In genomic region chr6:90135672-90136071, GRCh38 we compare ENCODE assay signal across 13 cellular contexts.
DNase-seq lines count a peak whose midpoint lies in the region; ATAC-seq and TF ChIP-seq lines count a peak whose summit lies in the region.
"Had no signal": no experiment of that assay in that cellular context is flagged by ENCODE, and none has a peak within 500 bp of the region (broad histone marks: within the 10 kb centered on the region; RNA-seq: fewer than 3 reads in every experiment).

No MANE protein-coding gene starts in this region.

- TF ChIP-seq CTCF in epithelial cell of proximal tubule (conservative IDR thresholded peaks at IDR 0.05; ENCODE audit: low read depth, low read length) (no peak), GM10248 (IDR thresholded peaks at IDR 0.05; ENCODE audit: control extremely low read depth, extremely low read depth, low read depth, missing control alignments) (no peak)

- H3K79me2 ChIP-seq in GM23248 (ENCODE audit: insufficient read depth), result no peaks in the 10 kb centered on the region

- WGBS in GM23248 (ENCODE audit: low coverage in 1 of 2, low lambda C conversion rate in 2 of 2, missing lambda C conversion rate in 2 of 2), 2 experiments, result 10 to 18% methylated on average over 5 of the region's 5 CpGs

- POLR2A ChIA-PET in GM10248 (lab: Yijun Ruan, JAX), result no interaction called here

- peaks cover 52% of the 10 kb centered on the region for H3K4me1 ChIP-seq in GM23248 (ENCODE audit: insufficient read depth)

- ATAC-seq in HG02642 (IDR thresholded peaks at IDR 0.05; ENCODE audit: poor library complexity, unreplicated experiment), result no peak
- ATAC-seq: HCT116 had no signal

- H3K27me3 ChIP-seq in GM23248 (replicated peaks; ENCODE audit: insufficient read depth), result no peaks in the 10 kb centered on the region

- H3K9me2 ChIP-seq in GM23248 (ENCODE audit: insufficient read depth), result no peaks in the 10 kb centered on the region

- peaks cover 47% of the 10 kb centered on the region for H3F3A ChIP-seq in GM23248 (ENCODE audit: insufficient read depth)

- DNase-seq in GM23248 (peak; percentile 95), RPMI7951 (ENCODE audit: low read depth) (peak; percentile 73), epithelial cell of proximal tubule (ENCODE audit: low read depth) (peak; percentile 4), skeletal muscle cell (ENCODE audit: low read depth) (peak; percentile 77), GM10248 (ENCODE audit: extremely low spot score) (no peak), SW480 (ENCODE audit: low spot score) (no peak)
- DNase-seq: activated CD4-positive, alpha-beta T cell treated with anti-CD3 and anti-CD28 coated beads, Interleukin-2, amount 50 U/mL, for 48 hours; caudate nucleus; hippocampal formation; NCI-H2029 treated with DMSO at 0.1 percent for 48 hours had no signal

- no peaks in the 10 kb centered on the region for H3K36me3 ChIP-seq in GM23248 (ENCODE audit: low read depth)

- H3K9ac ChIP-seq in GM23248, result peak overlapping the region; percentile 37

- H3K4me3 ChIP-seq in GM23248 (peak overlapping the region; percentile 39; the same call in 1 of the 2 replicates), epithelial cell of proximal tubule (ENCODE audit: low read depth, low read length) (no peak overlapping the region), skeletal muscle cell (ENCODE audit: low read depth, low read length) (no peak overlapping the region)

- peak overlapping the region; percentile 79 for H3K4me2 ChIP-seq in GM23248 (ENCODE audit: unreplicated experiment)

- in situ Hi-C loops in GM23248 (cut with MboI), result no loop called here

- H3K9me3 ChIP-seq in GM23248 (ENCODE audit: low read depth), result no peaks in the 10 kb centered on the region

- no peaks in the 10 kb centered on the region for H4K20me1 ChIP-seq in GM23248 (ENCODE audit: insufficient read depth)

- H3K27ac ChIP-seq in GM23248, result peak overlapping the region; percentile 53
- H3K27ac ChIP-seq: HL-60 had no signal

- H2AFZ ChIP-seq in GM23248, result no peak overlapping the region

- CTCF ChIA-PET in GM10248 (lab: Yijun Ruan, JAX), result no interaction called here

Comparison
In these comparisons a context has a peak if more than half of its experiments do, and no peak if none do; other contexts are left out.
1. DNase-seq: peak in GM23248 (single experiment), RPMI7951 (single experiment), epithelial cell of proximal tubule (single experiment) and skeletal muscle cell (single experiment); none in GM10248 (single experiment) and SW480 (single experiment).